Comparison of ENCODE assay signal across 1 cellular context in genomic region chr12:9066183-9066623, GRCh38.
TF ChIP-seq lines count a peak whose summit lies in the region.

No MANE protein-coding gene starts in this region.

TF ChIP-seq in HCT116, 20 proteins besides CTCF, POLR2A, EP300 and RAD21:
- TF ChIP-seq MAX (IDR thresholded peaks at IDR 0.05) = no peak
- no peak for TF ChIP-seq EGR1 (IDR thresholded peaks at IDR 0.05; ENCODE audit: low read depth)
- TF ChIP-seq ATF3 (IDR thresholded peaks at IDR 0.05) = no peak
- TF ChIP-seq YY1 (IDR thresholded peaks at IDR 0.05; ENCODE audit: extremely low read depth, insufficient replicate concordance, low read depth, low read length) = no peak
- no peak for TF ChIP-seq EZH2 (IDR thresholded peaks at IDR 0.05)
- TF ChIP-seq CBX3 (IDR thresholded peaks at IDR 0.05; ENCODE audit: low read depth) = no peak
- TF ChIP-seq SIN3A (IDR thresholded peaks at IDR 0.05; ENCODE audit: low read depth) = no peak
- TF ChIP-seq SRF (IDR thresholded peaks at IDR 0.05; ENCODE audit: low read depth) = no peak
- no peak for TF ChIP-seq EZH2phosphoT487 (IDR thresholded peaks at IDR 0.05; ENCODE audit: borderline replicate concordance)
- TF ChIP-seq ZFX (IDR thresholded peaks at IDR 0.05) = no peak
